In genomic region chrX:7552758-7553157, GRCh38 we compare ENCODE assay signal across 22 cellular contexts.
A peak's percentile ranks its signal among the peaks of the same experiment; 100 is the strongest.
DNase-seq lines count a peak whose midpoint lies in the region; ATAC-seq and TF ChIP-seq lines count a peak whose summit lies in the region.
"Had no signal": no experiment of that assay in that cellular context is flagged by ENCODE, and none has a peak within 500 bp of the region (broad histone marks: within the 10 kb centered on the region; RNA-seq: fewer than 3 reads in every experiment).

No MANE protein-coding gene starts in this region.

- no peak overlapping the region for H3K27ac Mint-ChIP-seq in type B pancreatic cell
- no peak overlapping the region for H3K27ac Mint-ChIP-seq in stimulated activated naive B cell treated with anti-CD40 and anti-IgM and Interleukin-4, amounts not matched to agents 10 μg/mL and 1 μg/mL and 100 μg/mL, for 72 hours
- H3K27ac Mint-ChIP-seq: activated CD4-positive, alpha-beta memory T cell treated with anti-CD3 and anti-CD28 coated beads, Interleukin-2, amount 10 ng/mL, durations not matched to agents 7 days and 5 days; CD8-positive, alpha-beta memory T cell; mesothelial cell of epicardium; natural killer cell had no signal

- H3K4me3 ChIP-seq in foreskin fibroblast (ENCODE audit: low read depth in 1 of 2, low read length in 2 of 2), result no peak overlapping the region
- H3K4me3 ChIP-seq: HAP-1, prostate gland had no signal

- H3K27me3 Mint-ChIP-seq in type B pancreatic cell, result peaks cover 3% of the 10 kb centered on the region
- H3K27me3 Mint-ChIP-seq in stimulated activated naive B cell treated with anti-CD40 and anti-IgM and Interleukin-4, amounts not matched to agents 10 μg/mL and 1 μg/mL and 100 μg/mL, for 72 hours, result no peaks in the 10 kb centered on the region
- H3K27me3 Mint-ChIP-seq: activated CD4-positive, alpha-beta memory T cell treated with anti-CD3 and anti-CD28 coated beads, Interleukin-2, amount 10 ng/mL, durations not matched to agents 7 days and 5 days; CD8-positive, alpha-beta memory T cell had no signal

- H3K9me3 Mint-ChIP-seq in type B pancreatic cell, result no peaks in the 10 kb centered on the region
- peaks cover 2 to 4% of the 10 kb centered on the region in 2 donors for H3K9me3 Mint-ChIP-seq in stimulated activated naive B cell treated with anti-CD40 and anti-IgM and Interleukin-4, amounts not matched to agents 10 μg/mL and 1 μg/mL and 100 μg/mL, for 72 hours
- H3K9me3 Mint-ChIP-seq: activated CD4-positive, alpha-beta memory T cell treated with anti-CD3 and anti-CD28 coated beads, Interleukin-2, amount 10 ng/mL, durations not matched to agents 7 days and 5 days had no signal

- H3K4me3 Mint-ChIP-seq in type B pancreatic cell, result no peak overlapping the region
- no peak overlapping the region for H3K4me3 Mint-ChIP-seq in stimulated activated naive B cell treated with anti-CD40 and anti-IgM and Interleukin-4, amounts not matched to agents 10 μg/mL and 1 μg/mL and 100 μg/mL, for 72 hours
- H3K4me3 Mint-ChIP-seq: activated CD4-positive, alpha-beta memory T cell treated with anti-CD3 and anti-CD28 coated beads, Interleukin-2, amount 10 ng/mL, durations not matched to agents 7 days and 5 days; CD8-positive, alpha-beta memory T cell; mesothelial cell of epicardium; natural killer cell had no signal

- H3K36me3 Mint-ChIP-seq in type B pancreatic cell, result no peaks in the 10 kb centered on the region
- no peaks in the 10 kb centered on the region for H3K36me3 Mint-ChIP-seq in stimulated activated naive B cell treated with anti-CD40 and anti-IgM and Interleukin-4, amounts not matched to agents 10 μg/mL and 1 μg/mL and 100 μg/mL, for 72 hours
- H3K36me3 Mint-ChIP-seq: CD8-positive, alpha-beta memory T cell; mesothelial cell of epicardium; natural killer cell had no signal

- no peak for ATAC-seq in stimulated activated naive B cell treated with anti-CD40 and anti-IgM and Interleukin-4, amounts not matched to agents 10 μg/mL and 1 μg/mL and 100 μg/mL, for 72 hours (replicated peaks)
- ATAC-seq in GM19324 (IDR thresholded peaks at IDR 0.05; ENCODE audit: low FRiP score, unreplicated experiment), result no peak
- ATAC-seq in GM21825 (IDR thresholded peaks at IDR 0.05; ENCODE audit: unreplicated experiment), result no peak
- ATAC-seq: left lobe of liver, natural killer cell had no signal

- TF ChIP-seq CTCF in foreskin fibroblast (IDR thresholded peaks at IDR 0.05; ENCODE audit: low read depth, low read length) (peak; percentile 7), type B pancreatic cell (conservative IDR thresholded peaks at IDR 0.05) (peak; percentile 52)

- H3K4me1 Mint-ChIP-seq in type B pancreatic cell (ENCODE audit: unreplicated experiment), result no peaks in the 10 kb centered on the region
- no peaks in the 10 kb centered on the region for H3K4me1 Mint-ChIP-seq in stimulated activated naive B cell treated with anti-CD40 and anti-IgM and Interleukin-4, amounts not matched to agents 10 μg/mL and 1 μg/mL and 100 μg/mL, for 72 hours
- H3K4me1 Mint-ChIP-seq: activated CD4-positive, alpha-beta memory T cell treated with anti-CD3 and anti-CD28 coated beads, Interleukin-2, amount 10 ng/mL, durations not matched to agents 7 days and 5 days; CD8-positive, alpha-beta memory T cell; mesothelial cell of epicardium; natural killer cell had no signal

- peak; percentile 4 for DNase-seq in DMS 273 (lab: John Stamatoyannopoulos, UW; ENCODE audit: unreplicated experiment)
- DNase-seq in DMS 273 treated with DMSO at 0.1 percent for 48 hours (lab: John Stamatoyannopoulos, UW), result no peak
- DNase-seq in OCI-M1 (lab: John Stamatoyannopoulos, UW), result peak; percentile 0
- DNase-seq in foreskin fibroblast, result peak in 1 of 2 donors; percentile 8
- no peak for DNase-seq in type B pancreatic cell (ENCODE audit: extremely low spot score, unreplicated experiment)
- DNase-seq in stimulated activated naive B cell treated with anti-CD40 and anti-IgM and Interleukin-4, amounts not matched to agents 10 μg/mL and 1 μg/mL and 100 μg/mL, for 72 hours, result no peak
- DNase-seq: activated CD4-positive, alpha-beta memory T cell treated with anti-CD3 and anti-CD28 coated beads, Interleukin-2, amount 10 ng/mL, durations not matched to agents 7 days and 5 days; activated CD4-positive, CD25-positive, alpha-beta regulatory T cell; activated gamma-delta T cell; CD8-positive, alpha-beta memory T cell; MM.1S; natural killer cell; NCI-H146; NCI-H2171 treated with DMSO at 0.1 percent for 48 hours; NCI-H526 treated with DMSO at 0.1 percent for 48 hours; substantia nigra had no signal

Comparison
In these comparisons a context has a peak if more than half of its experiments do, and no peak if none do; other contexts are left out.
1. DNase-seq: peak in DMS 273 (single experiment) and OCI-M1 (single experiment); none in DMS 273 treated with DMSO at 0.1 percent for 48 hours (single experiment), type B pancreatic cell (single experiment) and stimulated activated naive B cell treated with anti-CD40 and anti-IgM and Interleukin-4, amounts not matched to agents 10 μg/mL and 1 μg/mL and 100 μg/mL, for 72 hours (single experiment).